In the genomic region with DNA sequence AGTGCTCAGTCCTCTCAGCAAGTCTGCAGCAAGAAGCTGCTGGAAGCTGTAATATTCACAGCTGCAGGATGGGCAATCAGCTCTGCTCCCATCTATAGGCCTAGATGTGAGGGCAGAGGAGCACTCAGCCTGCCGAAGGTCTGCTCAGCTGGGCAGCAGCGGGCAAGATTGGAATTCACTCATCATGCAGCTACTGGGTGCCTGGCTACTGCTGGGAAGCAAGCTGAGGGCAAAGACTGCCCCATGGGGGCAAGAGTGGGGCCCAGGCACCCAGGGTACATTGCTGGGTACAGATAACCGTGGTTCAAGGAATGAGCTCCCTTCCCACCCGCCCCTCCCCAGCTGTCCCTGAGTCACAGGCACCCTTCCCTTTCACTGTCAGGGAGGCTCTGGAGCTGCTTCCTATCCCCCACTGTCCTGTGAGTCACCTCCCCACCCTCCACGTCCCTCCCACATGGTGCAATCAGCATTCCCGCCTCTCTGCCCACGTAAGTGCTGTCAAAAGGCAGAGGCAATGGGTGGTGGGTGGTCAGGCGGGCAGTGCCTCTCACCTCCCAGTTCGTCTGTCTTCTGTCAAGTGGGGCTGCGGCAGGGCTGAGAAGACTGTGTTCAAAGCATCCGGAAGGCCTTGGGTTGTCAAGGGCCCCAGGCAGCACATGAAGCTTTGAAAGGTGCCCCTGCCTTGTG, we compare ENCODE assay signal across 11 cellular contexts.
A peak's percentile ranks its signal among the peaks of the same experiment; 100 is the strongest.
DNase-seq lines count a peak whose midpoint lies in the region; ATAC-seq, FAIRE-seq and TF ChIP-seq lines count a peak whose summit lies in the region.
"Had no signal": no experiment of that assay in that cellular context is flagged by ENCODE, and none has a peak within 500 bp of the region (broad histone marks: within the 10 kb centered on the region; RNA-seq: fewer than 3 reads in every experiment).

No MANE protein-coding gene starts in this region.

- H4K20me1 ChIP-seq in keratinocyte (ENCODE audit: control insufficient read depth, extremely low read depth, insufficient read depth, low read length) = no peaks in the 10 kb centered on the region

- no peaks in the 10 kb centered on the region for H3K9me1 ChIP-seq in keratinocyte (ENCODE audit: control insufficient read depth, extremely low read depth, insufficient read depth, low read length)

- H3K36me3 ChIP-seq in keratinocyte (ENCODE audit: control insufficient read depth in 2 of 2, extremely low read depth in 1 of 2, insufficient read depth in 2 of 2, low read length in 2 of 2) = no peaks in the 10 kb centered on the region
- no peaks in the 10 kb centered on the region for H3K36me3 ChIP-seq in testis (ENCODE audit: low read depth, missing control alignments)
- no peaks in the 10 kb centered on the region for H3K36me3 ChIP-seq in stomach
- H3K36me3 ChIP-seq: colonic mucosa had no signal

- H3K9me3 ChIP-seq in keratinocyte (ENCODE audit: control insufficient read depth, low read depth, low read length) = no peaks in the 10 kb centered on the region
- no peaks in the 10 kb centered on the region for H3K9me3 ChIP-seq in testis
- no peaks in the 10 kb centered on the region for H3K9me3 ChIP-seq in stomach
- H3K9me3 ChIP-seq: colonic mucosa had no signal

- H3K27me3 ChIP-seq in keratinocyte (ENCODE audit: control insufficient read depth, extremely low read depth, insufficient read depth, low read length) = no peaks in the 10 kb centered on the region
- no peaks in the 10 kb centered on the region for H3K27me3 ChIP-seq in testis
- H3K27me3 ChIP-seq in stomach = no peaks in the 10 kb centered on the region
- H3K27me3 ChIP-seq: colonic mucosa had no signal

- H3K4me1 ChIP-seq in keratinocyte (ENCODE audit: control insufficient read depth, extremely low read depth, insufficient read depth, low read length) = no peaks in the 10 kb centered on the region
- no peaks in the 10 kb centered on the region for H3K4me1 ChIP-seq in testis
- no peaks in the 10 kb centered on the region for H3K4me1 ChIP-seq in stomach
- H3K4me1 ChIP-seq: colonic mucosa had no signal

- intact Hi-C loops in testis (cut with DNase I; ENCODE audit: low total_unique reads) = no loop called here
- intact Hi-C loops in stomach (cut with DNase I; ENCODE audit: low total_unique reads) = no loop called here
- intact Hi-C loops in left ventricle myocardium superior (cut with micrococcal nuclease) = no loop called here

- TF ChIP-seq POLR2A in testis (IDR thresholded peaks at IDR 0.05) (no peak), stomach (IDR thresholded peaks at IDR 0.05) (no peak)

- no peak overlapping the region for H2AFZ ChIP-seq in keratinocyte (ENCODE audit: control insufficient read depth, low read length)

- TF ChIP-seq EP300 in stomach (IDR thresholded peaks at IDR 0.05) = no peak

- no peaks in the 10 kb centered on the region for H3K79me2 ChIP-seq in keratinocyte (ENCODE audit: control insufficient read depth, insufficient read depth, low read length)

- ATAC-seq in left ventricle myocardium superior = no peak

- H3K4me2 ChIP-seq in keratinocyte (ENCODE audit: control insufficient read depth, extremely low read depth, insufficient read depth, low read depth, low read length) = no peak overlapping the region

- no peak for FAIRE-seq in keratinocyte (lab: Jason Lieb, UNC)
- FAIRE-seq: D721Med had no signal

- H3K27ac ChIP-seq in keratinocyte (ENCODE audit: control insufficient read depth, insufficient read depth, low read length) = no peak overlapping the region
- no peak overlapping the region for H3K27ac ChIP-seq in testis
- H3K27ac ChIP-seq in stomach = no peak overlapping the region
- H3K27ac ChIP-seq: colonic mucosa, VCaP had no signal

- H3K4me3 ChIP-seq in keratinocyte (ENCODE audit: control insufficient read depth in 2 of 3, extremely low read depth in 1 of 3, insufficient read depth in 2 of 3, low read depth in 1 of 3, low read length in 3 of 3) (no peak overlapping the region), testis (no peak overlapping the region), stomach (no peak overlapping the region)
- H3K4me3 ChIP-seq: colonic mucosa had no signal

- dilution Hi-C loops in keratinocyte (cut with MboI; ENCODE audit: extremely low pct_ligation_motif_present, low sequenced_read_pairs) = no loop called here

- H3K9ac ChIP-seq in keratinocyte (ENCODE audit: control insufficient read depth, extremely low read depth, insufficient read depth, low read length) = no peak overlapping the region

- DNase-seq in AG09319 (ENCODE audit: extremely low read depth, low read depth) (peak; percentile 16), HT-29 (ENCODE audit: low spot score) (peak; percentile 56), astrocyte of the hippocampus (ENCODE audit: low read depth, low spot score) (peak; percentile 71), keratinocyte (ENCODE audit: low read depth, low spot score) (peak; percentile 23), testis (no peak), stomach (no peak), left ventricle myocardium superior (no peak), NCI-H2227 (lab: John Stamatoyannopoulos, UW; ENCODE audit: unreplicated experiment) (no peak)
- DNase-seq: colonic mucosa had no signal

- 76% methylated on average over 8 to 11 of the region's 11 CpGs for WGBS in testis, 2 donors
- WGBS in stomach, 5 donors = 58 to 82% (median 75%) methylated on average over 3 to 11 of the region's 11 CpGs

- no peak for TF ChIP-seq CTCF in AG09319 (IDR thresholded peaks at IDR 0.05; ENCODE audit: low read depth, low read length)
- TF ChIP-seq CTCF in keratinocyte (optimal IDR thresholded peaks at IDR 0.05 in 1 of 3, IDR thresholded peaks at IDR 0.05 in 1 of 3, conservative IDR thresholded peaks at IDR 0.05 in 1 of 3; ENCODE audit: extremely low read depth in 1 of 3, insufficient read depth in 2 of 3, low read length in 3 of 3) = no peak
- no peak for TF ChIP-seq CTCF in testis (IDR thresholded peaks at IDR 0.05)
- no peak for TF ChIP-seq CTCF in stomach (IDR thresholded peaks at IDR 0.05)

Comparison
In these comparisons a context has a peak if more than half of its experiments do, and no peak if none do; other contexts are left out.
1. DNase-seq: peak in AG09319 (single experiment), HT-29 (single experiment), astrocyte of the hippocampus (single experiment) and keratinocyte (single experiment); none in testis (single experiment), stomach (single experiment), left ventricle myocardium superior (single experiment) and NCI-H2227 (single experiment).